ENCODE assay signal across 11 cellular contexts in genomic region chr1:11407301-11407994, GRCh38.
DNase-seq lines count a peak whose midpoint lies in the region; ATAC-seq and TF ChIP-seq lines count a peak whose summit lies in the region.
"Had no signal": no experiment of that assay in that cellular context is flagged by ENCODE, and none has a peak within 500 bp of the region (broad histone marks: within the 10 kb centered on the region; RNA-seq: fewer than 3 reads in every experiment).

No MANE protein-coding gene starts in this region.

- ATAC-seq in naive B cell (ENCODE audit: low read depth in 2 of 2) = peak in 1 of 2 donors; percentile 27
- no peak for ATAC-seq in GM21360 (IDR thresholded peaks at IDR 0.05; ENCODE audit: unreplicated experiment)
- ATAC-seq in GM18858 (IDR thresholded peaks at IDR 0.05; ENCODE audit: unreplicated experiment) = no peak

- POLR2A ChIA-PET in CD8-positive, alpha-beta memory T cell (lab: Charles Lee) = no interaction called here

- H3K9me3 Mint-ChIP-seq in CD8-positive, alpha-beta memory T cell = peaks cover 0 to 2% (median 0%) of the 10 kb centered on the region in 5 donors
- peaks cover 26% of the 10 kb centered on the region for H3K9me3 Mint-ChIP-seq in activated CD4-positive, alpha-beta T cell treated with anti-CD3 and anti-CD28 coated beads, Interleukin-2, amount 10 ng/mL, durations not matched to agents 24 days and 14 days
- peaks cover 8 to 23% (median 13%) of the 10 kb centered on the region in 7 donors for H3K9me3 Mint-ChIP-seq in naive B cell

- TF ChIP-seq CTCF in GM13977 (IDR thresholded peaks at IDR 0.05; ENCODE audit: extremely low read depth, insufficient read depth, missing control alignments) = no peak

- H3K27me3 ChIP-seq in CD8-positive, alpha-beta memory T cell (ENCODE audit: insufficient read depth, low read length, poor library complexity, severe bottlenecking) = no peaks in the 10 kb centered on the region

- H3K4me3 ChIP-seq in CD8-positive, alpha-beta memory T cell (ENCODE audit: low read length) = no peak overlapping the region
- H3K4me3 ChIP-seq: tibial artery had no signal

- intact Hi-C loops in activated CD4-positive, alpha-beta T cell treated with anti-CD3 and anti-CD28 coated beads, Interleukin-2, amount 10 ng/mL, durations not matched to agents 24 days and 14 days (cut with micrococcal nuclease) = no loop called here

- H3K36me3 Mint-ChIP-seq in CD8-positive, alpha-beta memory T cell = peaks cover 0 to 6% (median 0%) of the 10 kb centered on the region in 3 donors
- H3K36me3 Mint-ChIP-seq in activated CD4-positive, alpha-beta T cell treated with anti-CD3 and anti-CD28 coated beads, Interleukin-2, amount 10 ng/mL, durations not matched to agents 24 days and 14 days (ENCODE audit: low read depth) = peaks cover 10% of the 10 kb centered on the region
- H3K36me3 Mint-ChIP-seq in naive B cell = peaks cover 0 to 23% of the 10 kb centered on the region in 2 donors

- peak in 1 of 5 donors; percentile 17 for DNase-seq in CD8-positive, alpha-beta memory T cell
- DNase-seq in GM13977 (ENCODE audit: low spot score) (peak; percentile 33), naive B cell (peak; percentile 6), NCI-H146 (lab: John Stamatoyannopoulos, UW) (no peak), NCI-H2227 (lab: John Stamatoyannopoulos, UW; ENCODE audit: unreplicated experiment) (no peak)
- peak; percentile 80 for DNase-seq in activated CD4-positive, alpha-beta T cell treated with anti-CD3 and anti-CD28 coated beads, Interleukin-2, amount 10 ng/mL, durations not matched to agents 24 days and 14 days
- DNase-seq: IMR-90, NCI-H2029 treated with DMSO at 0.1 percent for 48 hours, tibial artery had no signal

- H3K9me3 ChIP-seq in CD8-positive, alpha-beta memory T cell (ENCODE audit: low read length) = no peaks in the 10 kb centered on the region

- H3K4me3 Mint-ChIP-seq in CD8-positive, alpha-beta memory T cell = peak overlapping the region in 6 of 7 donors; percentile 39 to 73 (median 58)
- peak overlapping the region; percentile 16 for H3K4me3 Mint-ChIP-seq in activated CD4-positive, alpha-beta T cell treated with anti-CD3 and anti-CD28 coated beads, Interleukin-2, amount 10 ng/mL, durations not matched to agents 24 days and 14 days
- peak overlapping the region in 6 of 8 donors; percentile 48 to 83 (median 70) for H3K4me3 Mint-ChIP-seq in naive B cell

- H3K27ac Mint-ChIP-seq in CD8-positive, alpha-beta memory T cell = peak overlapping the region in 6 of 8 donors; percentile 17 to 85 (median 48)
- peak overlapping the region; percentile 64 for H3K27ac Mint-ChIP-seq in activated CD4-positive, alpha-beta T cell treated with anti-CD3 and anti-CD28 coated beads, Interleukin-2, amount 10 ng/mL, durations not matched to agents 24 days and 14 days
- peak overlapping the region; percentile 8 to 82 (median 59) for H3K27ac Mint-ChIP-seq in naive B cell

- peaks cover 4 to 5% of the 10 kb centered on the region in 2 donors for H3K27me3 Mint-ChIP-seq in CD8-positive, alpha-beta memory T cell
- peaks cover 4% of the 10 kb centered on the region for H3K27me3 Mint-ChIP-seq in activated CD4-positive, alpha-beta T cell treated with anti-CD3 and anti-CD28 coated beads, Interleukin-2, amount 10 ng/mL, durations not matched to agents 24 days and 14 days
- H3K27me3 Mint-ChIP-seq in naive B cell = peaks cover 0 to 7% (median 0%) of the 10 kb centered on the region in 3 donors

- in situ Hi-C loops in GM13977 (cut with MboI; ENCODE audit: low pct_unique_long_range_greater_than_20kb, low sequenced_read_pairs, unreplicated experiment) = no loop called here

- CTCF ChIA-PET in CD8-positive, alpha-beta memory T cell (lab: Charles Lee) = no interaction called here

- H3K4me1 ChIP-seq in CD8-positive, alpha-beta memory T cell (ENCODE audit: insufficient read depth, low read length) = peaks cover 40% of the 10 kb centered on the region
- H3K4me1 ChIP-seq: tibial artery had no signal

- H3K27ac ChIP-seq in CD8-positive, alpha-beta memory T cell (ENCODE audit: low read depth, low read length) = no peak overlapping the region
- H3K27ac ChIP-seq: tibial artery had no signal

- peaks cover 21 to 34% (median 26%) of the 10 kb centered on the region in 3 donors for H3K4me1 Mint-ChIP-seq in CD8-positive, alpha-beta memory T cell
- H3K4me1 Mint-ChIP-seq in activated CD4-positive, alpha-beta T cell treated with anti-CD3 and anti-CD28 coated beads, Interleukin-2, amount 10 ng/mL, durations not matched to agents 24 days and 14 days = peaks cover 26% of the 10 kb centered on the region
- H3K4me1 Mint-ChIP-seq in naive B cell = peaks cover 20 to 41% (median 29%) of the 10 kb centered on the region in 3 donors

- no peaks in the 10 kb centered on the region for H3K36me3 ChIP-seq in CD8-positive, alpha-beta memory T cell (ENCODE audit: insufficient read depth, low read length)
- H3K36me3 ChIP-seq: tibial artery had no signal

Comparison
In these comparisons a context has a peak if more than half of its experiments do, and no peak if none do; other contexts are left out.
1. DNase-seq: peak in GM13977 (single experiment), activated CD4-positive, alpha-beta T cell treated with anti-CD3 and anti-CD28 coated beads, Interleukin-2, amount 10 ng/mL, durations not matched to agents 24 days and 14 days (single experiment) and naive B cell (single experiment); none in NCI-H146 (single experiment) and NCI-H2227 (single experiment).
2. H3K4me3 Mint-ChIP-seq: peak in every context shown above with its lines; median percentile 70 in naive B cell; 58 in CD8-positive, alpha-beta memory T cell; 16 in activated CD4-positive, alpha-beta T cell treated with anti-CD3 and anti-CD28 coated beads, Interleukin-2, amount 10 ng/mL, durations not matched to agents 24 days and 14 days.
3. Peak in every context shown above with its lines, with median percentiles within 50 percentile points of each other: H3K27ac Mint-ChIP-seq.